In the genomic region with DNA sequence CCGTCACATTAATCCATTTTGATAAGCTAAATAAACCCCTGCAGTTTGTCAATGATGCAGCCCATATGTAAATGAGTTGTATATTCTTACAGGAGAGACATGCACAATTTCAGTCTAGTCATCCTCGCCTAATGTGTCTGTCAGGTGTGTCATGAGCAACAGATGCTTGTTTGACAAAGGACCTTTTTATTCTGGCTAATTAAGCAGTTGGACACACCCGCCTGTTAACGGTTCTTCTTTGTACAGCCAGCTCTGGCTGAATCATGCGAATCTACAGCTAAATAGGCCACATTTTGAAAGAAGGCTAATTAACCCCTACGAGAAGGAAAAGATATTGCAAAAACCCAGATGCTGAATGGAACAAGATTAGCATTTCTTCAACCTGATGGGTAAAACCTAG, we compare ENCODE assay signal across 16 cellular contexts.
DNase-seq lines count a peak whose midpoint lies in the region; ATAC-seq and TF ChIP-seq lines count a peak whose summit lies in the region.
"Had no signal": no experiment of that assay in that cellular context is flagged by ENCODE, and none has a peak within 500 bp of the region (broad histone marks: within the 10 kb centered on the region; RNA-seq: fewer than 3 reads in every experiment).

No MANE protein-coding gene starts in this region.

- H3K79me2 ChIP-seq in GM23248 (ENCODE audit: insufficient read depth): no peaks in the 10 kb centered on the region

- WGBS in GM23248 (ENCODE audit: low coverage in 1 of 2, low lambda C conversion rate in 2 of 2, missing lambda C conversion rate in 2 of 2), 2 experiments: 48 to 49% methylated on average over 6 of the region's 6 CpGs
- 72 to 76% methylated on average over 4 to 5 of the region's 6 CpGs for WGBS in mesodermal cell (ENCODE audit: insufficient coverage in 2 of 2), 2 experiments

- no peaks in the 10 kb centered on the region for H3K9me3 ChIP-seq in GM23248 (ENCODE audit: low read depth)
- H3K9me3 ChIP-seq in NT2/D1 (ENCODE audit: insufficient read depth, low read length): no peaks in the 10 kb centered on the region
- no peaks in the 10 kb centered on the region for H3K9me3 ChIP-seq in mesodermal cell (ENCODE audit: control insufficient read depth, low read length)
- H3K9me3 ChIP-seq: adrenal gland had no signal

- H3K27me3 ChIP-seq in GM23248 (replicated peaks; ENCODE audit: insufficient read depth): no peaks in the 10 kb centered on the region
- no peaks in the 10 kb centered on the region for H3K27me3 ChIP-seq in NT2/D1 (ENCODE audit: insufficient read depth, insufficient read length)
- H3K27me3 ChIP-seq: adrenal gland had no signal

- H3K4me3 ChIP-seq in GM23248 (no peak overlapping the region), NT2/D1 (ENCODE audit: insufficient read length, low read depth) (no peak overlapping the region), mesodermal cell (ENCODE audit: extremely low read depth, insufficient read depth, low read length, poor library complexity, severe bottlenecking) (no peak overlapping the region), coronary artery (no peak overlapping the region)
- H3K4me3 ChIP-seq: adrenal gland, GM12878 had no signal

- H3K4me1 ChIP-seq in GM23248 (ENCODE audit: insufficient read depth) (no peaks in the 10 kb centered on the region), NT2/D1 (ENCODE audit: insufficient read depth, insufficient read length) (no peaks in the 10 kb centered on the region), mesodermal cell (ENCODE audit: control insufficient read depth, insufficient read depth, low read length, poor library complexity, severe bottlenecking) (no peaks in the 10 kb centered on the region)

- no peaks in the 10 kb centered on the region for H3K9me2 ChIP-seq in GM23248 (ENCODE audit: insufficient read depth)

- H3K27ac ChIP-seq in GM23248 (no peak overlapping the region), mesodermal cell (ENCODE audit: low read depth, low read length, severe bottlenecking) (peak overlapping the region; percentile 33), coronary artery (no peak overlapping the region)
- H3K27ac ChIP-seq: adrenal gland had no signal

- H3K4me2 ChIP-seq in GM23248 (ENCODE audit: unreplicated experiment): no peak overlapping the region

- H4K20me1 ChIP-seq in GM23248 (ENCODE audit: insufficient read depth): no peaks in the 10 kb centered on the region

- no peak for ATAC-seq in GM21423 (IDR thresholded peaks at IDR 0.05; ENCODE audit: unreplicated experiment)
- ATAC-seq: GM12878; stimulated activated naive CD8-positive, alpha-beta T cell treated with anti-CD3 and anti-CD28 coated beads, Interleukin-15, Interleukin-2, amounts not matched to agents 100 U/mL and 50 U/mL, for 24 hours had no signal

- H3F3A ChIP-seq in GM23248 (ENCODE audit: insufficient read depth): no peaks in the 10 kb centered on the region

- in situ Hi-C loops in GM23248 (cut with MboI): no loop called here

- no peak for TF ChIP-seq CTCF in coronary artery (IDR thresholded peaks at IDR 0.05)

- DNase-seq in GM23248 (peak; percentile 8), NCI-H146 treated with DMSO at 0.1 percent for 48 hours (lab: John Stamatoyannopoulos, UW; ENCODE audit: unreplicated experiment) (peak; percentile 97), NT2/D1 (ENCODE audit: low read depth, low spot score) (peak; percentile 3), 8988T (no peak), putamen (ENCODE audit: low spot score) (no peak), coronary artery (ENCODE audit: low spot score) (no peak)
- DNase-seq: adrenal gland; Calu3; Karpas-422; posterior cingulate gyrus; stimulated activated CD4-positive, alpha-beta T cell treated with anti-CD3 and anti-CD28 coated beads, Interleukin-2, amount 100 ng/mL, for 48 hours; stimulated activated naive CD8-positive, alpha-beta T cell treated with anti-CD3 and anti-CD28 coated beads, Interleukin-15, Interleukin-2, amounts not matched to agents 100 U/mL and 50 U/mL, for 24 hours; T1000 had no signal

- H3K9ac ChIP-seq in GM23248: no peak overlapping the region
- no peak overlapping the region for H3K9ac ChIP-seq in NT2/D1 (ENCODE audit: insufficient read length, low read depth)

- H3K36me3 ChIP-seq in GM23248 (ENCODE audit: low read depth) (no peaks in the 10 kb centered on the region), NT2/D1 (ENCODE audit: insufficient read depth, insufficient read length, low read length) (no peaks in the 10 kb centered on the region), mesodermal cell (ENCODE audit: control insufficient read depth, insufficient read depth, low read length) (no peaks in the 10 kb centered on the region)
- H3K36me3 ChIP-seq: adrenal gland had no signal

- no peak overlapping the region; the same call in 1 of the 2 replicates for H2AFZ ChIP-seq in GM23248

Comparison
In these comparisons a context has a peak if more than half of its experiments do, and no peak if none do; other contexts are left out.
1. DNase-seq: peak in GM23248 (single experiment), NCI-H146 treated with DMSO at 0.1 percent for 48 hours (single experiment) and NT2/D1 (single experiment); none in 8988T (single experiment), putamen (single experiment) and coronary artery (single experiment).